1 cellular context compared by ENCODE assay signal in the genomic region with DNA sequence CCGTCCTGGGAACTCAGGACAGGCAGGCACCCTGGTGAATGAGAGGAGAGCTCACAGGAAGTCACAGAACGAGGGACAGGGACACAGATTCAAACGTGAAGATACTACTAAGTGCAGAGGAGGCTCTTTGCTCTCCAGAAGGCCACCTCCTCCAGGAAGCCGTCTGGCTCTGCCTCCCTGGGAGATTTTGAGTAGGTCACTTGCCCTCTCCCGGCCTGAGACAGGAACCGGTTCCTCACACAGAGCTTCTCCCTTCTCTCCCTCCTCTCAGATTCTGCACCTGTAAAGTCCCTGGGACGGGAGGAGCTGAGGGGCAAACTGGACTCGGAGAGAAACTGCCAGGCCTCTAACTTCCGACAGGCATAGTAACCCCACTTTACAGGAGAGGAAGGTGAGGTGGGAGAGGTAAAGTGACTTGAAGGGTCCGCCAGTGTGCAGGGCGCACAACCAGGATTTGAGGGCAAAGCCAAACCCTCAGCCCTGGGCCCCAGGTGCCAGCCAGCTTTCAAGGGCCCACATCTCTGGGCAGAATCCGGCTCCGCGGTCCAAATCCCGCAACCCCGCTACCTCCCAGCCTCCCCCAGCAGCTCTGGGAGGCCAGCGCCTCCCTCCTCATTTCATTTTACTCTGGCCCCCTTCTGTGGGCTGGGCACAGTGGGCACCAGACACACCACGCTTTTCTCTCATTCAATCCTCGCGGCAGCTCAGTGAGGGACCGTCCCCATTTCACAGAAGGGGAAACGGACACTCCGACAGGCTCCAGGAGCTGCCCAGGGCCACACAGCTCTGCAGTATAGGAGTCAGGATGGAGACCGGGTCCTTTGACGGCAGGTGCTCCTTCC.
TF ChIP-seq lines count a peak whose summit lies in the region.

No MANE protein-coding gene starts in this region.

TF ChIP-seq in HepG2, 621 proteins besides CTCF, POLR2A, EP300 and RAD21:
- TF ChIP-seq, protein P1, sequence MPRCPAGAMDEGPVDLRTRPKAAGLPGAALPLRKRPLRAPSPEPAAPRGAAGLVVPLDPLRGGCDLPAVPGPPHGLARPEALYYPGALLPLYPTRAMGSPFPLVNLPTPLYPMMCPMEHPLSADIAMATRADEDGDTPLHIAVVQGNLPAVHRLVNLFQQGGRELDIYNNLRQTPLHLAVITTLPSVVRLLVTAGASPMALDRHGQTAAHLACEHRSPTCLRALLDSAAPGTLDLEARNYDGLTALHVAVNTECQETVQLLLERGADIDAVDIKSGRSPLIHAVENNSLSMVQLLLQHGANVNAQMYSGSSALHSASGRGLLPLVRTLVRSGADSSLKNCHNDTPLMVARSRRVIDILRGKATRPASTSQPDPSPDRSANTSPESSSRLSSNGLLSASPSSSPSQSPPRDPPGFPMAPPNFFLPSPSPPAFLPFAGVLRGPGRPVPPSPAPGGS (CRISPR knock-in tag; IDR thresholded peaks at IDR 0.05) = no peak
- TF ChIP-seq HNRNPLL (IDR thresholded peaks at IDR 0.05; ENCODE audit: low read depth, low read length, poor library complexity, severe bottlenecking) (no peak), ZNF383 (CRISPR knock-in tag; IDR thresholded peaks at IDR 0.05; ENCODE audit: borderline replicate concordance) (no peak), SNAI1 (CRISPR knock-in tag; IDR thresholded peaks at IDR 0.05; ENCODE audit: borderline replicate concordance) (no peak), TMF1 (CRISPR knock-in tag; IDR thresholded peaks at IDR 0.05; ENCODE audit: low read depth) (no peak), SMYD3 (CRISPR knock-in tag; IDR thresholded peaks at IDR 0.05) (no peak), ZFP62 (CRISPR knock-in tag; IDR thresholded peaks at IDR 0.05) (no peak), KLF6 (CRISPR knock-in tag; IDR thresholded peaks at IDR 0.05) (no peak)
- TF ChIP-seq, protein P2, sequence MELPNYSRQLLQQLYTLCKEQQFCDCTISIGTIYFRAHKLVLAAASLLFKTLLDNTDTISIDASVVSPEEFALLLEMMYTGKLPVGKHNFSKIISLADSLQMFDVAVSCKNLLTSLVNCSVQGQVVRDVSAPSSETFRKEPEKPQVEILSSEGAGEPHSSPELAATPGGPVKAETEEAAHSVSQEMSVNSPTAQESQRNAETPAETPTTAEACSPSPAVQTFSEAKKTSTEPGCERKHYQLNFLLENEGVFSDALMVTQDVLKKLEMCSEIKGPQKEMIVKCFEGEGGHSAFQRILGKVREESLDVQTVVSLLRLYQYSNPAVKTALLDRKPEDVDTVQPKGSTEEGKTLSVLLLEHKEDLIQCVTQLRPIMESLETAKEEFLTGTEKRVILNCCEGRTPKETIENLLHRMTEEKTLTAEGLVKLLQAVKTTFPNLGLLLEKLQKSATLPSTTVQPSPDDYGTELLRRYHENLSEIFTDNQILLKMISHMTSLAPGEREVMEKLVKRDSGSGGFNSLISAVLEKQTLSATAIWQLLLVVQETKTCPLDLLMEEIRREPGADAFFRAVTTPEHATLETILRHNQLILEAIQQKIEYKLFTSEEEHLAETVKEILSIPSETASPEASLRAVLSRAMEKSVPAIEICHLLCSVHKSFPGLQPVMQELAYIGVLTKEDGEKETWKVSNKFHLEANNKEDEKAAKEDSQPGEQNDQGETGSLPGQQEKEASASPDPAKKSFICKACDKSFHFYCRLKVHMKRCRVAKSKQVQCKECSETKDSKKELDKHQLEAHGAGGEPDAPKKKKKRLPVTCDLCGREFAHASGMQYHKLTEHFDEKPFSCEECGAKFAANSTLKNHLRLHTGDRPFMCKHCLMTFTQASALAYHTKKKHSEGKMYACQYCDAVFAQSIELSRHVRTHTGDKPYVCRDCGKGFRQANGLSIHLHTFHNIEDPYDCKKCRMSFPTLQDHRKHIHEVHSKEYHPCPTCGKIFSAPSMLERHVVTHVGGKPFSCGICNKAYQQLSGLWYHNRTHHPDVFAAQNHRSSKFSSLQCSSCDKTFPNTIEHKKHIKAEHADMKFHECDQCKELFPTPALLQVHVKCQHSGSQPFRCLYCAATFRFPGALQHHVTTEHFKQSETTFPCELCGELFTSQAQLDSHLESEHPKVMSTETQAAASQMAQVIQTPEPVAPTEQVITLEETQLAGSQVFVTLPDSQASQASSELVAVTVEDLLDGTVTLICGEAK (IDR thresholded peaks at IDR 0.05) = no peak
- TF ChIP-seq, protein P2 (CRISPR knock-in tag; IDR thresholded peaks at IDR 0.05) = no peak
- TF ChIP-seq, protein P3, sequence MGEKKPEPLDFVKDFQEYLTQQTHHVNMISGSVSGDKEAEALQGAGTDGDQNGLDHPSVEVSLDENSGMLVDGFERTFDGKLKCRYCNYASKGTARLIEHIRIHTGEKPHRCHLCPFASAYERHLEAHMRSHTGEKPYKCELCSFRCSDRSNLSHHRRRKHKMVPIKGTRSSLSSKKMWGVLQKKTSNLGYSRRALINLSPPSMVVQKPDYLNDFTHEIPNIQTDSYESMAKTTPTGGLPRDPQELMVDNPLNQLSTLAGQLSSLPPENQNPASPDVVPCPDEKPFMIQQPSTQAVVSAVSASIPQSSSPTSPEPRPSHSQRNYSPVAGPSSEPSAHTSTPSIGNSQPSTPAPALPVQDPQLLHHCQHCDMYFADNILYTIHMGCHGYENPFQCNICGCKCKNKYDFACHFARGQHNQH (CRISPR knock-in tag; IDR thresholded peaks at IDR 0.05) = no peak
